ENCODE assay signal across 1 cellular context in the genomic region with DNA sequence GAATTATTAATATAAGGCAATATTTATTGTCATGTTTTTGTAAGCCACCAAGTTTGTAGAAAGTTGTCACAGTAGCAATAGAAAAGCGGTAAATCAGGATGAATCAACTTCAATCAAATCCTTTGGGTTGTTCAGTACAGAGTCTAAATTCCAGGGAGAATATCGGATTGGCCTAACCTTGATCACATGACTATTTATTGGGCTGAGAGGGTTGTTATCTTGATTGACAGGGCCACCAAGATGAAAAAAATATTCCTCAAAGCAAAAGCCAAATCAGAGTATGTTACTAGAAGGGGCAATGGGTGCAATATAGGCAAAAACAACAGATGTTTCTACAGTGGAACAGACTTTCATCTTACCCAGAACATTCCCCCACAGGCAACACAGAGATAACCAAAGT.
TF ChIP-seq lines count a peak whose summit lies in the region.

No MANE protein-coding gene starts in this region.

TF ChIP-seq in HCT116, 20 proteins besides CTCF, POLR2A, EP300 and RAD21 (continued from another document):
- TF ChIP-seq ZBTB33 (IDR thresholded peaks at IDR 0.05; ENCODE audit: extremely low read depth, insufficient replicate concordance, low read length), result no peak
- no peak for TF ChIP-seq EGR1 (IDR thresholded peaks at IDR 0.05; ENCODE audit: low read depth)
- TF ChIP-seq ZNF274 (IDR thresholded peaks at IDR 0.05; ENCODE audit: low read depth, low read length), result no peak
- TF ChIP-seq CEBPB (IDR thresholded peaks at IDR 0.05; ENCODE audit: low read depth), result no peak
- TF ChIP-seq ZFX (IDR thresholded peaks at IDR 0.05), result no peak
- TF ChIP-seq EZH2phosphoT487 (IDR thresholded peaks at IDR 0.05; ENCODE audit: borderline replicate concordance), result no peak
- no peak for TF ChIP-seq POLR2AphosphoS5 (IDR thresholded peaks at IDR 0.05; ENCODE audit: low read depth, low read length)
- TF ChIP-seq SRF (IDR thresholded peaks at IDR 0.05; ENCODE audit: low read depth), result no peak
- no peak for TF ChIP-seq ATF3 (IDR thresholded peaks at IDR 0.05)
- no peak for TF ChIP-seq CBX3 (IDR thresholded peaks at IDR 0.05; ENCODE audit: low read depth)
- TF ChIP-seq FOSL1 (IDR thresholded peaks at IDR 0.05; ENCODE audit: low read depth), result no peak
